Comparison of ENCODE assay signal across 1 cellular context in genomic region chr2:73233932-73234832, GRCh38.
TF ChIP-seq lines count a peak whose summit lies in the region.

TSS of gene CCT7 (plus strand) at chr2:73234308. CDS start at chr2:73234379, 71 bp downstream.

TF ChIP-seq in K562, 482 proteins besides CTCF, POLR2A, EP300 and RAD21 (continued from another document):
- TF ChIP-seq, protein P1, sequence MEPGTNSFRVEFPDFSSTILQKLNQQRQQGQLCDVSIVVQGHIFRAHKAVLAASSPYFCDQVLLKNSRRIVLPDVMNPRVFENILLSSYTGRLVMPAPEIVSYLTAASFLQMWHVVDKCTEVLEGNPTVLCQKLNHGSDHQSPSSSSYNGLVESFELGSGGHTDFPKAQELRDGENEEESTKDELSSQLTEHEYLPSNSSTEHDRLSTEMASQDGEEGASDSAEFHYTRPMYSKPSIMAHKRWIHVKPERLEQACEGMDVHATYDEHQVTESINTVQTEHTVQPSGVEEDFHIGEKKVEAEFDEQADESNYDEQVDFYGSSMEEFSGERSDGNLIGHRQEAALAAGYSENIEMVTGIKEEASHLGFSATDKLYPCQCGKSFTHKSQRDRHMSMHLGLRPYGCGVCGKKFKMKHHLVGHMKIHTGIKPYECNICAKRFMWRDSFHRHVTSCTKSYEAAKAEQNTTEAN (CRISPR knock-in tag; IDR thresholded peaks at IDR 0.05), result peak; percentile 25; the same call in 1 of the 2 replicates
- TF ChIP-seq DACH1 (IDR thresholded peaks at IDR 0.05; ENCODE audit: partially characterized antibody), result no peak
- no peak for TF ChIP-seq ARID3A (IDR thresholded peaks at IDR 0.05; ENCODE audit: borderline replicate concordance, low read depth, low read length)
- peak; percentile 46; the same call in 1 of the 2 replicates for TF ChIP-seq NR2C2 (CRISPR knock-in tag; IDR thresholded peaks at IDR 0.05)
- peak; percentile 84 for TF ChIP-seq NR2C2 (tag; IDR thresholded peaks at IDR 0.05)
- TF ChIP-seq TRIM24 (IDR thresholded peaks at IDR 0.05), result peak in 1 of 2 experiments; percentile 77; a peak in 2 of 4 replicates
- peak; percentile 99 for TF ChIP-seq TAF1 (IDR thresholded peaks at IDR 0.05; ENCODE audit: control insufficient read depth, extremely low read depth, insufficient read depth, low read length, severe bottlenecking)
- TF ChIP-seq, protein P2, sequence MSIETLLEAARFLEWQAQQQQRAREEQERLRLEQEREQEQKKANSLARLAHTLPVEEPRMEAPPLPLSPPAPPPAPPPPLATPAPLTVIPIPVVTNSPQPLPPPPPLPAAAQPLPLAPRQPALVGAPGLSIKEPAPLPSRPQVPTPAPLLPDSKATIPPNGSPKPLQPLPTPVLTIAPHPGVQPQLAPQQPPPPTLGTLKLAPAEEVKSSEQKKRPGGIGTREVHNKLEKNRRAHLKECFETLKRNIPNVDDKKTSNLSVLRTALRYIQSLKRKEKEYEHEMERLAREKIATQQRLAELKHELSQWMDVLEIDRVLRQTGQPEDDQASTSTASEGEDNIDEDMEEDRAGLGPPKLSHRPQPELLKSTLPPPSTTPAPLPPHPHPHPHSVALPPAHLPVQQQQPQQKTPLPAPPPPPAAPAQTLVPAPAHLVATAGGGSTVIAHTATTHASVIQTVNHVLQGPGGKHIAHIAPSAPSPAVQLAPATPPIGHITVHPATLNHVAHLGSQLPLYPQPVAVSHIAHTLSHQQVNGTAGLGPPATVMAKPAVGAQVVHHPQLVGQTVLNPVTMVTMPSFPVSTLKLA (conservative IDR thresholded peaks at IDR 0.05), result peak in 1 of 2 experiments; percentile 58; a peak in 2 of 4 replicates
- TF ChIP-seq MYC (IDR thresholded peaks at IDR 0.05; ENCODE audit: low read depth, low read length), result peak; percentile 95
- peak; percentile 94 for TF ChIP-seq MYC (CRISPR knock-in tag; IDR thresholded peaks at IDR 0.05; ENCODE audit: borderline replicate concordance, low read depth)
- TF ChIP-seq, protein P3, sequence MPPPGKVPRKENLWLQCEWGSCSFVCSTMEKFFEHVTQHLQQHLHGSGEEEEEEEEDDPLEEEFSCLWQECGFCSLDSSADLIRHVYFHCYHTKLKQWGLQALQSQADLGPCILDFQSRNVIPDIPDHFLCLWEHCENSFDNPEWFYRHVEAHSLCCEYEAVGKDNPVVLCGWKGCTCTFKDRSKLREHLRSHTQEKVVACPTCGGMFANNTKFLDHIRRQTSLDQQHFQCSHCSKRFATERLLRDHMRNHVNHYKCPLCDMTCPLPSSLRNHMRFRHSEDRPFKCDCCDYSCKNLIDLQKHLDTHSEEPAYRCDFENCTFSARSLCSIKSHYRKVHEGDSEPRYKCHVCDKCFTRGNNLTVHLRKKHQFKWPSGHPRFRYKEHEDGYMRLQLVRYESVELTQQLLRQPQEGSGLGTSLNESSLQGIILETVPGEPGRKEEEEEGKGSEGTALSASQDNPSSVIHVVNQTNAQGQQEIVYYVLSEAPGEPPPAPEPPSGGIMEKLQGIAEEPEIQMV (tag; conservative IDR thresholded peaks at IDR 0.05; ENCODE audit: low read depth), result no peak
- TF ChIP-seq CEBPG (CRISPR knock-in tag; IDR thresholded peaks at IDR 0.05), result 0 out of 2 replicates have a peak, but pooled peaks have one; percentile 4
- TF ChIP-seq CEBPG (tag; conservative IDR thresholded peaks at IDR 0.05 in 1 of 2, IDR thresholded peaks at IDR 0.05 in 1 of 2), result no peak
- TF ChIP-seq, protein P4, sequence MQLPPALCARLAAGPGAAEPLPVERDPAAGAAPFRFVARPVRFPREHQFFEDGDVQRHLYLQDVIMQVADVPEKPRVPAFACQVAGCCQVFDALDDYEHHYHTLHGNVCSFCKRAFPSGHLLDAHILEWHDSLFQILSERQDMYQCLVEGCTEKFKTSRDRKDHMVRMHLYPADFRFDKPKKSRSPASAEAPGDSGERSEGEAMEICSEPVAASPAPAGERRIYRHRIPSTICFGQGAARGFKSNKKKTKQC (CRISPR knock-in tag; IDR thresholded peaks at IDR 0.05), result peak; percentile 17; the same call in 1 of the 2 replicates
- TF ChIP-seq UBTF (IDR thresholded peaks at IDR 0.05; ENCODE audit: borderline replicate concordance in 1 of 2, low read depth in 2 of 2, low read length in 2 of 2), result 0 out of 4 replicates have a peak, but pooled peaks of 1 of the 2 experiments have one; percentile 24
- TF ChIP-seq IRF1 (CRISPR knock-in tag; IDR thresholded peaks at IDR 0.05; ENCODE audit: borderline replicate concordance), result 0 out of 2 replicates have a peak, but pooled peaks have one; percentile 78
- no peak for TF ChIP-seq ZNF717 (CRISPR knock-in tag; IDR thresholded peaks at IDR 0.05)
- TF ChIP-seq RBM14 (IDR thresholded peaks at IDR 0.05; ENCODE audit: borderline replicate concordance, insufficient read depth, low read depth, low read length), result peak; percentile 83; the same call in 1 of the 2 replicates
- TF ChIP-seq, protein P5, sequence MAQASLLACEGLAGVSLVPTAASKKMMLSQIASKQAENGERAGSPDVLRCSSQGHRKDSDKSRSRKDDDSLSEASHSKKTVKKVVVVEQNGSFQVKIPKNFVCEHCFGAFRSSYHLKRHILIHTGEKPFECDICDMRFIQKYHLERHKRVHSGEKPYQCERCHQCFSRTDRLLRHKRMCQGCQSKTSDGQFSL (CRISPR knock-in tag; IDR thresholded peaks at IDR 0.05), result no peak
- TF ChIP-seq, protein P5 (tag; IDR thresholded peaks at IDR 0.05), result no peak
- TF ChIP-seq, protein P6, sequence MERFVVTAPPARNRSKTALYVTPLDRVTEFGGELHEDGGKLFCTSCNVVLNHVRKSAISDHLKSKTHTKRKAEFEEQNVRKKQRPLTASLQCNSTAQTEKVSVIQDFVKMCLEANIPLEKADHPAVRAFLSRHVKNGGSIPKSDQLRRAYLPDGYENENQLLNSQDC (CRISPR knock-in tag; IDR thresholded peaks at IDR 0.05), result no peak
- peak; percentile 96 for TF ChIP-seq POLR2B (IDR thresholded peaks at IDR 0.05; ENCODE audit: low read depth, partially characterized antibody)
- TF ChIP-seq SRSF9 (IDR thresholded peaks at IDR 0.05; ENCODE audit: borderline replicate concordance, low read depth, low read length), result no peak
- peak; percentile 78 for TF ChIP-seq MBD2 (IDR thresholded peaks at IDR 0.05; ENCODE audit: borderline replicate concordance, low read depth)
- TF ChIP-seq CREM (IDR thresholded peaks at IDR 0.05; ENCODE audit: low read depth), result peak; percentile 76
- peak; percentile 29 for TF ChIP-seq JUND (IDR thresholded peaks at IDR 0.05; ENCODE audit: borderline replicate concordance, low read depth, low read length)
- no peak for TF ChIP-seq JUND (tag; IDR thresholded peaks at IDR 0.05; ENCODE audit: borderline replicate concordance, low read depth, low read length)
- no peak for TF ChIP-seq ZNF695 (CRISPR knock-in tag; IDR thresholded peaks at IDR 0.05)
- TF ChIP-seq SMARCC2 (IDR thresholded peaks at IDR 0.05; ENCODE audit: low read depth), result no peak
- no peak for TF ChIP-seq ZC3H8 (IDR thresholded peaks at IDR 0.05)
- TF ChIP-seq TAL1 (IDR thresholded peaks at IDR 0.05), result no peak
- TF ChIP-seq ZC3H11A (IDR thresholded peaks at IDR 0.05; ENCODE audit: low read depth, low read length), result no peak
